10 cellular contexts compared by ENCODE assay signal in genomic region chr1:246583056-246583440, GRCh38. TPM values are rescaled to one million over a fixed set of nuclear protein-coding genes. Genes with fewer than 3 reads are reported as not detected.
DNase-seq lines count a peak whose midpoint lies in the region; ATAC-seq, FAIRE-seq and TF ChIP-seq lines count a peak whose summit lies in the region.
"Had no signal": no experiment of that assay in that cellular context is flagged by ENCODE, and none has a peak within 500 bp of the region (broad histone marks: within the 10 kb centered on the region; RNA-seq: fewer than 3 reads in every experiment).

No MANE protein-coding gene starts in this region.

- no peak for DNase-seq in activated naive CD8-positive, alpha-beta T cell treated with anti-CD3 and anti-CD28 coated beads for 36 hours
- no peak for DNase-seq in K562 (ENCODE audit: extremely low read depth in 1 of 4, low spot score in 3 of 4)
- no peak for DNase-seq in mesothelial cell of epicardium (ENCODE audit: low spot score in 2 of 2, unreplicated experiment in 2 of 2)
- no peak for DNase-seq in tibial nerve (ENCODE audit: low spot score in 2 of 2)
- no peak for DNase-seq in smooth muscle cell (lab: John Stamatoyannopoulos, UW; ENCODE audit: unreplicated experiment)
- DNase-seq in hippocampal formation (lab: John Stamatoyannopoulos, UW), result no peak
- no peak for DNase-seq in GM12892 (ENCODE audit: insufficient read length)
- DNase-seq: NCI-H1048 had no signal

- TF ChIP-seq EP300 in K562 (IDR thresholded peaks at IDR 0.05; ENCODE audit: low read length) (no peak), tibial nerve (IDR thresholded peaks at IDR 0.05) (no peak)

- in situ Hi-C loops in K562 (cut with MboI), result no loop called here

- peaks cover 44% of the 10 kb centered on the region for H3K36me3 ChIP-seq in K562 (ENCODE audit: control insufficient read depth, insufficient read depth, low read length)
- peaks cover 0 to 6% (median 0%) of the 10 kb centered on the region in 3 donors for H3K36me3 ChIP-seq in tibial nerve
- no peaks in the 10 kb centered on the region for H3K36me3 ChIP-seq in smooth muscle cell (ENCODE audit: low read depth)

- FAIRE-seq in K562 (lab: Jason Lieb, UNC), result no peak
- FAIRE-seq in GM12892 (lab: Jason Lieb, UNC), result no peak
- FAIRE-seq: endometrium had no signal

- WGBS in K562 (ENCODE audit: insufficient coverage, low coverage, missing lambda C conversion rate), result 38% methylated on average over 2 of the region's 2 CpGs
- WGBS in tibial nerve, 2 donors, result 85 to 89% methylated on average over 2 of the region's 2 CpGs
- 93% methylated on average over 2 of the region's 2 CpGs for WGBS in smooth muscle cell (ENCODE audit: low lambda C conversion rate)

- no peak for ATAC-seq in K562

- no peak overlapping the region for H3K4me3 Mint-ChIP-seq in activated naive CD8-positive, alpha-beta T cell
- H3K4me3 Mint-ChIP-seq in activated naive CD8-positive, alpha-beta T cell treated with anti-CD3 and anti-CD28 coated beads for 36 hours, result no peak overlapping the region
- no peak overlapping the region for H3K4me3 Mint-ChIP-seq in mesothelial cell of epicardium

- H3K4me3 ChIP-seq in K562 (peak overlapping the region; percentile 15), tibial nerve (no peak overlapping the region), smooth muscle cell (no peak overlapping the region)

- H3F3A ChIP-seq in smooth muscle cell (ENCODE audit: low read depth), result no peaks in the 10 kb centered on the region

- TF ChIP-seq CTCF in K562 (IDR thresholded peaks at IDR 0.05 in 2 of 3, conservative IDR thresholded peaks at IDR 0.05 in 1 of 3; ENCODE audit: insufficient read depth in 2 of 3, low read depth in 1 of 3, low read length in 3 of 3), result no peak
- TF ChIP-seq CTCF in mesothelial cell of epicardium (IDR thresholded peaks at IDR 0.05; ENCODE audit: unreplicated experiment), result no peak
- no peak for TF ChIP-seq CTCF in tibial nerve (IDR thresholded peaks at IDR 0.05)
- no peak for TF ChIP-seq CTCF in smooth muscle cell (IDR thresholded peaks at IDR 0.05; ENCODE audit: borderline replicate concordance, insufficient read depth, poor library complexity, severe bottlenecking)

- TF ChIP-seq RAD21 in K562 (CRISPR knock-in tag; conservative IDR thresholded peaks at IDR 0.05 in 1 of 2, IDR thresholded peaks at IDR 0.05 in 1 of 2), result no peak

- POLR2A ChIA-PET in K562 (lab: Yijun Ruan, JAX), result interaction anchor here (0.6 to 5.7 kb wide), 6 partner anchors 11 to 67 kb away, joined by 3 to 26 read pairs (median 3); partner anchors contain the start of genes CNST and TFB2M

- H3K27ac ChIP-seq in K562 (ENCODE audit: extremely low read depth, low read depth, low read length) (peak overlapping the region; percentile 89), tibial nerve (peak overlapping the region in 3 of 4 donors; percentile 22 to 73 (median 48)), smooth muscle cell (ENCODE audit: low read depth) (no peak overlapping the region)

- peaks cover 31 to 58% of the 10 kb centered on the region in 2 experiments for H3K4me1 ChIP-seq in K562 (replicated peaks in 1 of 2; ENCODE audit: control insufficient read depth in 2 of 2, insufficient read depth in 2 of 2, low read length in 2 of 2)
- H3K4me1 ChIP-seq in tibial nerve, result peaks cover 0 to 66% (median 22%) of the 10 kb centered on the region in 4 donors
- peaks cover 6% of the 10 kb centered on the region for H3K4me1 ChIP-seq in smooth muscle cell (ENCODE audit: low read depth)

- H3K27me3 ChIP-seq in K562 (ENCODE audit: control insufficient read depth in 2 of 2, insufficient read depth in 2 of 2, low read length in 2 of 2) (no peaks in the 10 kb centered on the region), tibial nerve (no peaks in the 10 kb centered on the region), smooth muscle cell (ENCODE audit: low read depth) (no peaks in the 10 kb centered on the region)

- intact Hi-C loops in K562 (cut with micrococcal nuclease), result loop anchor here (2.0 kb wide), 1 partner anchor 16 kb away; the partner anchor contains the start of genes CNST and TFB2M

- peaks cover 80% of the 10 kb centered on the region for H3K4me1 Mint-ChIP-seq in activated naive CD8-positive, alpha-beta T cell (ENCODE audit: low read depth)
- H3K4me1 Mint-ChIP-seq in activated naive CD8-positive, alpha-beta T cell treated with anti-CD3 and anti-CD28 coated beads for 36 hours, result peaks cover 57% of the 10 kb centered on the region
- peaks cover 47% of the 10 kb centered on the region for H3K4me1 Mint-ChIP-seq in mesothelial cell of epicardium

- TF ChIP-seq POLR2A in K562 (conservative IDR thresholded peaks at IDR 0.05), result no peak
- no peak for TF ChIP-seq POLR2A in tibial nerve (IDR thresholded peaks at IDR 0.05)
- TF ChIP-seq POLR2A in GM12892 (IDR thresholded peaks at IDR 0.05; ENCODE audit: low read depth, low read length), result no peak

- H3K9me1 ChIP-seq in K562 (ENCODE audit: control insufficient read depth, insufficient read depth, low read length), result no peaks in the 10 kb centered on the region

- H3K79me2 ChIP-seq in K562 (ENCODE audit: control insufficient read depth, insufficient read depth, low read length) (peaks cover 98% of the 10 kb centered on the region), smooth muscle cell (ENCODE audit: low read depth) (peaks cover 19% of the 10 kb centered on the region)

- H2AFZ ChIP-seq in K562 (ENCODE audit: low read depth, low read length), result no peak overlapping the region; the same call in 1 of the 2 replicates
- no peak overlapping the region for H2AFZ ChIP-seq in smooth muscle cell (ENCODE audit: low read depth)

- no TSS peak for BruUV-seq in K562 (replicated peaks; lab: Mats Ljungman, UMichigan)

- H3K9ac ChIP-seq in K562 (ENCODE audit: insufficient read depth in 1 of 2, low read depth in 2 of 2, low read length in 2 of 2) (peak overlapping the region; percentile 48 to 89), smooth muscle cell (ENCODE audit: low read depth) (no peak overlapping the region)

- H3K4me2 ChIP-seq in K562 (ENCODE audit: insufficient read depth, low read length) (peak overlapping the region; percentile 79), smooth muscle cell (no peak overlapping the region)

- no peaks in the 10 kb centered on the region for H3K9me3 Mint-ChIP-seq in activated naive CD8-positive, alpha-beta T cell (ENCODE audit: low read depth)
- H3K9me3 Mint-ChIP-seq in activated naive CD8-positive, alpha-beta T cell treated with anti-CD3 and anti-CD28 coated beads for 36 hours, result no peaks in the 10 kb centered on the region
- no peaks in the 10 kb centered on the region for H3K9me3 Mint-ChIP-seq in mesothelial cell of epicardium

- peaks cover 8% of the 10 kb centered on the region for H3K36me3 Mint-ChIP-seq in activated naive CD8-positive, alpha-beta T cell
- peaks cover 21% of the 10 kb centered on the region for H3K36me3 Mint-ChIP-seq in activated naive CD8-positive, alpha-beta T cell treated with anti-CD3 and anti-CD28 coated beads for 36 hours
- peaks cover 7% of the 10 kb centered on the region for H3K36me3 Mint-ChIP-seq in mesothelial cell of epicardium

- H3K9me3 ChIP-seq in K562 (replicated peaks; ENCODE audit: control insufficient read depth, insufficient read depth, low read depth, low read length), result no peaks in the 10 kb centered on the region
- no peaks in the 10 kb centered on the region for H3K9me3 ChIP-seq in tibial nerve
- H3K9me3 ChIP-seq in smooth muscle cell (replicated peaks; ENCODE audit: low read depth), result no peaks in the 10 kb centered on the region

- H4K20me1 ChIP-seq in K562 (replicated peaks; ENCODE audit: control insufficient read depth, insufficient read depth, low read length) (no peaks in the 10 kb centered on the region), smooth muscle cell (ENCODE audit: low read depth) (peaks cover 11% of the 10 kb centered on the region)

- CTCF ChIA-PET in K562 (lab: Yijun Ruan, JAX; ENCODE audit: low intra/inter-chr PET ratio), result no interaction called here

- no peaks in the 10 kb centered on the region for H3K27me3 Mint-ChIP-seq in activated naive CD8-positive, alpha-beta T cell
- no peaks in the 10 kb centered on the region for H3K27me3 Mint-ChIP-seq in activated naive CD8-positive, alpha-beta T cell treated with anti-CD3 and anti-CD28 coated beads for 36 hours
- H3K27me3 Mint-ChIP-seq in mesothelial cell of epicardium (ENCODE audit: low read depth), result no peaks in the 10 kb centered on the region

- peak overlapping the region; percentile 72 for H3K27ac Mint-ChIP-seq in activated naive CD8-positive, alpha-beta T cell
- no peak overlapping the region for H3K27ac Mint-ChIP-seq in activated naive CD8-positive, alpha-beta T cell treated with anti-CD3 and anti-CD28 coated beads for 36 hours
- H3K27ac Mint-ChIP-seq in mesothelial cell of epicardium, result peak overlapping the region; percentile 23

RNA-seq across cellular contexts. Expression of gene CNST, which starts 16.8 kb away (rescaled TPM):
- total RNA-seq in activated naive CD8-positive, alpha-beta T cell treated with anti-CD3 and anti-CD28 coated beads for 36 hours, result 10 to 100 TPM; 25.8 to 26.1 TPM
- 251 and 301 TPM in 2 replicates for total RNA-seq in K562 (2011; cell fraction: chromatin; rRNA removed; ENCODE audit: low replicate concordance)
- total RNA-seq in K562 (2011; cell fraction: nucleolus; rRNA removed), result 61.0 and 78.0 TPM in 2 replicates
- 82.1 and 87.6 TPM in 2 replicates for total RNA-seq in K562 (2011; cell fraction: nucleoplasm; rRNA removed)
- 23.9 and 25.2 TPM in 2 replicates for total RNA-seq in K562 (2014; rRNA removed)
- 39.1 and 46.1 TPM in 2 replicates for total RNA-seq in K562 (2014; rRNA removed; fragmentation: Illumina TruSeq; extraction: Trizol)
- total RNA-seq in K562 (2015; rRNA removed; fragmentation: Illumina TruSeq; extraction: Trizol), result 29.9 and 31.1 TPM in 2 replicates
- 45.5 and 55.3 TPM in 2 replicates for total RNA-seq in K562 (2021)
- polyA plus RNA-seq in K562 (2011; rRNA removed), result 41.4 and 43.9 TPM in 2 replicates
- 11.5 and 23.2 TPM in 2 replicates for polyA plus RNA-seq in K562 (2011; cell fraction: cytosol; rRNA removed)
- polyA plus RNA-seq in K562 (2011; cell fraction: nucleus; rRNA removed), result 37.1 and 53.3 TPM in 2 replicates
- polyA plus RNA-seq in K562 (2012), result 16.1 and 19.6 TPM in 2 replicates
- 30.1 and 30.8 TPM in 2 replicates for polyA plus RNA-seq in K562 (2014; fragmentation: Illumina TruSeq; extraction: Trizol)
- 10 to 100 TPM; 17.0 to 22.9 TPM for polyA plus RNA-seq in K562 (2014; fragmentation: Nextera tagmentation; extraction: Ambion mirVana)
- 20.6 and 23.3 TPM in 2 replicates for polyA plus RNA-seq in K562 (2014; rRNA removed)
- polyA minus RNA-seq in K562 (2011; rRNA and poly(A)+ RNA removed), result 210 and 261 TPM in 2 replicates
- polyA minus RNA-seq in K562 (2011; cell fraction: cytosol; rRNA and poly(A)+ RNA removed), result 25.3 and 33.2 TPM in 2 replicates
- 50.6 and 123 TPM in 2 replicates for polyA minus RNA-seq in K562 (2011; cell fraction: nucleus; rRNA and poly(A)+ RNA removed)
- total RNA-seq in mesothelial cell of epicardium, result 18.0 to 21.1 TPM (median 21.0 TPM) in 3 replicates
- 10 to 100 TPM; 16.5 to 20.3 (median 17.9) TPM for total RNA-seq in tibial nerve
- 11.0 and 16.9 TPM in 2 replicates for total RNA-seq in smooth muscle cell
- 6.7 and 7.3 TPM in 2 replicates for polyA plus RNA-seq in smooth muscle cell
- 7.7 TPM for polyA plus RNA-seq in GM12892 (2012; ENCODE audit: missing spikeins)

RNA-seq across cellular contexts. Expression of gene TFB2M, which starts 17.0 kb away (rescaled TPM):
- total RNA-seq in activated naive CD8-positive, alpha-beta T cell treated with anti-CD3 and anti-CD28 coated beads for 36 hours, result 10 to 100 TPM; 33.1 to 35.9 TPM
- total RNA-seq in K562 (2011; cell fraction: chromatin; rRNA removed; ENCODE audit: low replicate concordance), result 23.8 and 25.2 TPM in 2 replicates
- 22.5 TPM in 2 replicates for total RNA-seq in K562 (2011; cell fraction: nucleolus; rRNA removed)
- total RNA-seq in K562 (2011; cell fraction: nucleoplasm; rRNA removed), result 17.8 and 18.7 TPM in 2 replicates
- 51.1 and 55.1 TPM in 2 replicates for total RNA-seq in K562 (2014; rRNA removed)
- total RNA-seq in K562 (2014; rRNA removed; fragmentation: Illumina TruSeq; extraction: Trizol), result 72.3 and 80.2 TPM in 2 replicates
- total RNA-seq in K562 (2015; rRNA removed; fragmentation: Illumina TruSeq; extraction: Trizol), result 48.2 and 55.2 TPM in 2 replicates
- 63.0 and 63.6 TPM in 2 replicates for total RNA-seq in K562 (2021)
- 50.7 and 70.6 TPM in 2 replicates for polyA plus RNA-seq in K562 (2011; rRNA removed)
- polyA plus RNA-seq in K562 (2011; cell fraction: cytosol; rRNA removed), result 19.8 and 24.0 TPM in 2 replicates
- polyA plus RNA-seq in K562 (2011; cell fraction: nucleus; rRNA removed), result 13.3 and 16.0 TPM in 2 replicates
- polyA plus RNA-seq in K562 (2012), result 27.6 and 52.8 TPM in 2 replicates
- polyA plus RNA-seq in K562 (2014; fragmentation: Illumina TruSeq; extraction: Trizol), result 63.5 and 65.0 TPM in 2 replicates
- 100 to 1,000 TPM; 141 to 162 TPM for polyA plus RNA-seq in K562 (2014; fragmentation: Nextera tagmentation; extraction: Ambion mirVana)
- 77.7 and 78.1 TPM in 2 replicates for polyA plus RNA-seq in K562 (2014; rRNA removed)
- polyA minus RNA-seq in K562 (2011; rRNA and poly(A)+ RNA removed), result 27.1 and 29.2 TPM in 2 replicates
- polyA minus RNA-seq in K562 (2011; cell fraction: cytosol; rRNA and poly(A)+ RNA removed), result 14.7 and 15.6 TPM in 2 replicates
- 14.9 and 19.1 TPM in 2 replicates for polyA minus RNA-seq in K562 (2011; cell fraction: nucleus; rRNA and poly(A)+ RNA removed)
- total RNA-seq in mesothelial cell of epicardium, result 12.1 to 12.7 TPM (median 12.7 TPM) in 3 replicates
- total RNA-seq in tibial nerve, result 1 to 10 TPM; 4.2 to 8.8 (median 7.6) TPM
- 22.5 and 24.0 TPM in 2 replicates for total RNA-seq in smooth muscle cell
- polyA plus RNA-seq in smooth muscle cell, result 15.0 and 16.8 TPM in 2 replicates
- polyA plus RNA-seq in GM12892 (2012; ENCODE audit: missing spikeins), result 20.8 TPM
